8 cellular contexts compared by ENCODE assay signal in the genomic region with DNA sequence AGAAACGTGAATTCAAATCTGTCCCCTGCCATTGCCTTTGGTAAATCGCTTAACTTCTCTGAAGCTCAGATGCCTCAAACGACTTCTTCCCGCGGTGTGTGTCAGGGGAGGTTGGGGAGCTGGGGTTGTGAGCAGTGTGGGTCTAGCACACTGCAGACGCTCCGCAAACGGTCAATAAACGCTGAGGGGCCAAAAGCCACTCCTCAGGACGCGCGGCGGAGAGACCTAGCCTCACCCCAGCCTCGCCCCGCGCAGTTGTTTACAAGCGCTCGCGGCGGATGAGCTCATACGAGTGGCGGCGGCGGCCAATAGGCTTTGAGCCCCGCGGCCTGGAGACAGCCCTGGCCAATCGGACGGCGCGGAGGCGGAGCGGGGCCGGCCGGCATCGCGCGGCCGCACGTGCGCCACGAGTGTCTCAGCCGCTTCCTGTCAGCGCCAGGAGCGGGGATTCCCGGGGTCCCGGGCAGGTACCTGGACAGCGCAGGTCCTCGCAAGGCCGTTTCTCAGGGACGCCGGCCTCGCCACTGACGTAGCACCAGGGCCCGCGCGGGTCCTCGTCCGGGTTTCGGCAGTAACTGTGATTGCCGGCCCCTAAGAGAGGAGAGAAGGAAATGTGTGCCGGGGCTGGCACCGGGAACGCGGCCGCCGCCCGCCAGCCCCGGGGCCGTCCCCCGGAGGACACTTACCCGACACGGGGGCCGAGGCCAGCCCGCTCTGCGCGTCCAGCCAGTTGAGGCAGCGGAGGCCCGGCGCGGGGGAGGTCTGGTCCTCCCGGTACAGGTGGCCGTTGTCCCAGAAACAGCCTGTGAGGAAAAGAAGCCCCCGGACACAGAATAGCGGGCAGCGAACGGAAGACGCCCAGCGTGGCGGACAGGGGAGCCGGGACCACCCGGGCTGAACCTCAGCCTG. TPM values are rescaled to one million over a fixed set of nuclear protein-coding genes. Genes with fewer than 3 reads are reported as not detected.
DNase-seq lines count a peak whose midpoint lies in the region; ATAC-seq, FAIRE-seq and TF ChIP-seq lines count a peak whose summit lies in the region.

No MANE protein-coding gene starts in this region.

- no peak for FAIRE-seq in kidney (lab: Jason Lieb, UNC)

- peak overlapping the region; percentile 90 to 96 for H3K27ac ChIP-seq in kidney (ENCODE audit: low read depth in 2 of 2, low read length in 2 of 2)

- H3K9me3 Mint-ChIP-seq in central memory CD8-positive, alpha-beta T cell, result no peaks in the 10 kb centered on the region

- intact Hi-C loops in kidney (cut with DNase I), result no loop called here

- peaks cover 58% of the 10 kb centered on the region for H3K4me1 Mint-ChIP-seq in central memory CD8-positive, alpha-beta T cell

- ATAC-seq in GM18909 (IDR thresholded peaks at IDR 0.05; ENCODE audit: poor library complexity, unreplicated experiment) (peak; percentile 92), HG03139 (IDR thresholded peaks at IDR 0.05; ENCODE audit: unreplicated experiment) (peak; percentile 93)
- ATAC-seq in activated CD4-positive, CD25-positive, alpha-beta regulatory T cell treated with anti-CD3 and anti-CD28 coated beads, Interleukin-2, amount 50 U/mL, for 24 hours, result peak; percentile 86 to 89
- ATAC-seq in central memory CD8-positive, alpha-beta T cell (replicated peaks; ENCODE audit: extremely low read depth, poor library complexity, severe bottlenecking), result peak; percentile 82

- H3K4me1 ChIP-seq in kidney (ENCODE audit: control insufficient read depth in 1 of 2, insufficient read depth in 1 of 2, low read depth in 1 of 2, low read length in 2 of 2), result peaks cover 10 to 17% of the 10 kb centered on the region in 2 donors

- peak overlapping the region; percentile 97 for H3K4me3 Mint-ChIP-seq in central memory CD8-positive, alpha-beta T cell

- peaks cover 69% of the 10 kb centered on the region for H3K36me3 Mint-ChIP-seq in central memory CD8-positive, alpha-beta T cell (ENCODE audit: insufficient read depth)

- peaks cover 6 to 12% of the 10 kb centered on the region in 2 donors for H3K36me3 ChIP-seq in kidney (ENCODE audit: control insufficient read depth in 1 of 2, insufficient read depth in 2 of 2, low read length in 2 of 2)

- peak overlapping the region; percentile 84 to 99 for H3K4me3 ChIP-seq in kidney (ENCODE audit: low read length in 2 of 2)

- DNase-seq in AG08395 (ENCODE audit: low spot score), result peak; percentile 97
- peak; percentile 66 for DNase-seq in NCI-H345 treated with DMSO at 0.1 percent for 48 hours (lab: John Stamatoyannopoulos, UW; ENCODE audit: unreplicated experiment)
- peak; percentile 92 to 97 for DNase-seq in central memory CD8-positive, alpha-beta T cell (ENCODE audit: low spot score in 2 of 2)
- DNase-seq in kidney, result peak; percentile 98
- peak; percentile 96 for DNase-seq in stimulated activated CD4-positive, alpha-beta T cell treated with anti-CD3 and anti-CD28 coated beads, Interleukin-15, amount 100 ng/mL, for 24 hours

- peak overlapping the region; percentile 100 for H3K27ac Mint-ChIP-seq in central memory CD8-positive, alpha-beta T cell (ENCODE audit: low read depth)

- peak overlapping the region; percentile 74 to 92 for H3K9ac ChIP-seq in kidney (ENCODE audit: low read length in 2 of 2)

- no peaks in the 10 kb centered on the region for H3K27me3 Mint-ChIP-seq in central memory CD8-positive, alpha-beta T cell

- no peaks in the 10 kb centered on the region for H3K9me3 ChIP-seq in kidney (ENCODE audit: control insufficient read depth in 1 of 2, low read length in 2 of 2)

- TF ChIP-seq CTCF in kidney (IDR thresholded peaks at IDR 0.05; ENCODE audit: borderline replicate concordance, extremely low read depth, insufficient read depth), result no peak

RNA-seq across cellular contexts. Expression of a gene that starts 1.5 kb away (rescaled TPM):
- total RNA-seq in kidney, result 42.7 TPM
- 21.4 TPM for polyA plus RNA-seq in kidney (ENCODE audit: insufficient read depth, low read depth, low replicate concordance)

RNA-seq across cellular contexts. Expression of a gene that starts 55.4 kb away (rescaled TPM):
- 40.9 TPM for total RNA-seq in kidney
- polyA plus RNA-seq in kidney (ENCODE audit: insufficient read depth, low read depth, low replicate concordance), result 33.3 TPM

Comparison
In these comparisons a context has a peak if more than half of its experiments do, and no peak if none do; other contexts are left out.
1. Peak in every context shown above with its lines: DNase-seq, ATAC-seq, H3K4me3 ChIP-seq and H3K27ac ChIP-seq.